Comparison of ENCODE assay signal across 19 cellular contexts in the genomic region with DNA sequence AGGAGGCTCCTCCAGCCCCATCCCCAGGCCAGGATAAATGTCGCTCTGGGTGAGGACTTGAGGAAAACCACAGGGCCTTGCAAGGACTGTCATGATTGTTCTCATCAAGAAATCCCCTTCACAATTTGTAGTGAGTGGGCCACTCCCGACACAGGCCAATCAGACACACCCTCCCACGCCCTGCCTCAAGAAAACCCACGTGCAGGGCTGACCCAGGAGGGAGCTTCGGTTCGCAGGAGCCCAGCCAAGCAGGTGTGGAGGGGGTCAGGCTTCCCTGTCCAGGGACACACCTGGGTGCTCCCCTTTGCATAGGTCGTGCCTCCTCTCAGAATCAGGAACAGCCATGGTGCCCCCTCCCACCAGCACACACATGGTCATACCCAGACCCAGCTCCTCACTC. TPM values are rescaled to one million over a fixed set of nuclear protein-coding genes. Genes with fewer than 3 reads are reported as not detected.
"Had no signal": no experiment of that assay in that cellular context is flagged by ENCODE, and none has a peak within 500 bp of the region (broad histone marks: within the 10 kb centered on the region; RNA-seq: fewer than 3 reads in every experiment).

No MANE protein-coding gene starts in this region.

- H3K36me3 ChIP-seq: esophagus muscularis mucosa, left ventricle myocardium inferior, upper lobe of left lung had no signal

- H3K4me1 ChIP-seq: left ventricle myocardium inferior had no signal

- H3K4me2 ChIP-seq: hepatocyte had no signal

- H2AFZ ChIP-seq: hepatocyte had no signal

- H3K9me3 ChIP-seq: esophagus muscularis mucosa, left ventricle myocardium inferior, upper lobe of left lung had no signal

- DNase-seq: activated B cell treated with CpG ODN at 0.5 μM for 24 hours; activated CD4-positive, alpha-beta T cell treated with anti-CD3 and anti-CD28 coated beads for 36 hours; activated CD4-positive, alpha-beta T cell treated with anti-CD3 and anti-CD28 coated beads, Interleukin-2, amount 50 U/mL, for 48 hours; activated naive CD4-positive, alpha-beta T cell treated with anti-CD3 and anti-CD28 coated beads, Interleukin-2, amount 10 ng/mL, durations not matched to agents 7 days and 5 days; activated T-cell treated with anti-CD3 and anti-CD28 coated beads, Interleukin-2, amount 50 U/mL, for 48 hours; anterior cingulate cortex; central memory CD4-positive, alpha-beta T cell; effector memory CD8-positive, alpha-beta T cell; glutamatergic neuron; left ventricle myocardium inferior; occipital lobe; stimulated activated CD4-positive, alpha-beta T cell treated with anti-CD3 and anti-CD28 coated beads, Interleukin-12 subunit alpha, Interleukin-12 subunit beta, amount 100 ng/mL, for 4 hours; stimulated activated CD4-positive, alpha-beta T cell treated with anti-CD3 and anti-CD28 coated beads, Interleukin-4, amount 100 ng/mL, for 4 hours; stimulated activated naive CD8-positive, alpha-beta T cell treated with anti-CD3 and anti-CD28 coated beads, Interleukin-15, Interleukin-2, amounts not matched to agents 100 U/mL and 50 U/mL, for 24 hours; T1000; upper lobe of left lung had no signal

- H3K27ac ChIP-seq: dorsolateral prefrontal cortex, esophagus muscularis mucosa, hepatocyte, left ventricle myocardium inferior, upper lobe of left lung had no signal

- H3K27me3 ChIP-seq: hepatocyte, upper lobe of left lung had no signal

- ATAC-seq: activated CD4-positive, alpha-beta T cell treated with anti-CD3 and anti-CD28 coated beads for 36 hours; effector memory CD8-positive, alpha-beta T cell; stimulated activated naive CD8-positive, alpha-beta T cell treated with anti-CD3 and anti-CD28 coated beads, Interleukin-15, Interleukin-2, amounts not matched to agents 100 U/mL and 50 U/mL, for 24 hours had no signal

- H3K4me3 ChIP-seq: dorsolateral prefrontal cortex, esophagus muscularis mucosa, hepatocyte, left ventricle myocardium inferior, upper lobe of left lung had no signal

RNA-seq across cellular contexts. Expression of a gene that starts 43.2 kb away (rescaled TPM):
- total RNA-seq: activated CD4-positive, alpha-beta T cell treated with anti-CD3 and anti-CD28 coated beads for 36 hours had no signal
